19 cellular contexts compared by ENCODE assay signal in the genomic region with DNA sequence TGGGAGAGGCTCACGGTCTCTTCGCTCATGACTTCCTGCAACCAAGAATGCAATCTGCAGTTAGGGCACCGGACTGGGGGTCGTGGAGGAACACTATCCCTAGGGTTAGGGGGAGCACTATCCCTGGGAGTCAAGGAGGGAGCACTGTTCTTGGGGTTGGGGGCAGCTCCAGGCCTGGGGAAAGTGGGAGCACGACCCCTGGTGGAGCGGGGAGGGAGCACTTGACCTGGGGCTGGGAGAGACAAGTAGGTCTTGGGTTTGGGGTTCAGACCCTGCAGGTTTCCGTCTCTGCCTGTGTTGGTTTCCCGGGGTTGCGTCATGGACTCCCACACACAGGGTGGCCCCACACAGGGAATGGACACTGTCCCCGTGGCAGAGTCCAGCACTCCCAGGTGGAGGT.
DNase-seq lines count a peak whose midpoint lies in the region; TF ChIP-seq lines count a peak whose summit lies in the region.
"Had no signal": no experiment of that assay in that cellular context is flagged by ENCODE, and none has a peak within 500 bp of the region (broad histone marks: within the 10 kb centered on the region; RNA-seq: fewer than 3 reads in every experiment).

No MANE protein-coding gene starts in this region.

- H3K4me3 ChIP-seq in BJ (ENCODE audit: low read depth, low read length) (no peak overlapping the region), H7 (ENCODE audit: insufficient read depth, low read depth, low read length) (no peak overlapping the region), WERI-Rb-1 (ENCODE audit: low read depth, low read length) (no peak overlapping the region), hepatocyte (no peak overlapping the region)
- H3K4me3 ChIP-seq: heart right ventricle, mucosa of descending colon had no signal

- H3K27me3 ChIP-seq in BJ (ENCODE audit: control insufficient read depth, insufficient read depth, low read length) (no peaks in the 10 kb centered on the region; the same call in 1 of the 2 replicates), H7 (ENCODE audit: control insufficient read depth, insufficient read depth, low read length) (peaks cover 4% of the 10 kb centered on the region; the same call in 1 of the 2 replicates), WERI-Rb-1 (ENCODE audit: insufficient read depth, low read depth, severe bottlenecking) (no peaks in the 10 kb centered on the region), hepatocyte (no peaks in the 10 kb centered on the region)

- WGBS in hepatocyte (ENCODE audit: low lambda C conversion rate, missing lambda C conversion rate) = 92% methylated on average over 10 of the region's 10 CpGs

- DNase-seq in BJ (ENCODE audit: low read depth) (no peak), H7 (peak; percentile 67), WERI-Rb-1 (no peak), hepatocyte (ENCODE audit: low spot score) (no peak), HK-2 (ENCODE audit: unreplicated experiment) (no peak), NCI-H146 (lab: John Stamatoyannopoulos, UW) (no peak)
- no peak for DNase-seq in effector CD4-positive, alpha-beta T cell
- DNase-seq: activated CD4-positive, alpha-beta T cell treated with anti-CD3 and anti-CD28 coated beads for 1 hour; activated T-cell treated with anti-CD3 and anti-CD28 coated beads, Interleukin-2, amount 50 U/mL, for 24 hours; DND-41; heart right ventricle; left cardiac atrium; mucosa of descending colon; NCI-H2081 treated with DMSO at 0.1 percent for 48 hours; NCI-H526 treated with DMSO at 0.1 percent for 48 hours; RPMI8226; stimulated activated naive CD4-positive, alpha-beta T cell had no signal

- no peaks in the 10 kb centered on the region for H3K36me3 ChIP-seq in BJ (ENCODE audit: control insufficient read depth, insufficient read depth, low read length)
- H3K36me3 ChIP-seq in H7 (replicated peaks; ENCODE audit: control insufficient read depth, insufficient read depth, low read length) = peaks cover 1% of the 10 kb centered on the region
- no peaks in the 10 kb centered on the region for H3K36me3 ChIP-seq in WERI-Rb-1
- H3K36me3 ChIP-seq in hepatocyte (replicated peaks; ENCODE audit: insufficient read depth, low read depth) = no peaks in the 10 kb centered on the region
- H3K36me3 ChIP-seq: heart right ventricle had no signal

- CTCF ChIA-PET in BJ (lab: Yijun Ruan, JAX) = interaction anchor here (0.6 to 5.1 kb wide), 22 partner anchors 7 to 881 kb away, joined by 3 to 50 read pairs (median 4); a partner anchor contains a TSS

- H3K27ac ChIP-seq in WERI-Rb-1 (no peak overlapping the region), hepatocyte (no peak overlapping the region)
- H3K27ac ChIP-seq: epithelial cell of prostate, heart right ventricle, HL-60 had no signal

- peak; percentile 38 for TF ChIP-seq CTCF in BJ (IDR thresholded peaks at IDR 0.05; ENCODE audit: insufficient read depth, low read depth, low read length)
- peak; percentile 69 for TF ChIP-seq CTCF in WERI-Rb-1 (IDR thresholded peaks at IDR 0.05; ENCODE audit: low read depth, low read length)
- TF ChIP-seq CTCF in hepatocyte (IDR thresholded peaks at IDR 0.05; ENCODE audit: poor library complexity) = peak; percentile 8

- no peak overlapping the region for H2AFZ ChIP-seq in hepatocyte

- H3K4me2 ChIP-seq in hepatocyte = no peak overlapping the region

- no peaks in the 10 kb centered on the region for H3K9me2 ChIP-seq in hepatocyte (replicated peaks; ENCODE audit: insufficient read depth)

- POLR2A ChIA-PET in BJ (lab: Charles Lee) = no interaction called here

- no peaks in the 10 kb centered on the region for H3K79me2 ChIP-seq in hepatocyte

- no peaks in the 10 kb centered on the region for H4K20me1 ChIP-seq in hepatocyte (ENCODE audit: insufficient read depth, poor library complexity, severe bottlenecking)

- H3K4me1 ChIP-seq in hepatocyte (ENCODE audit: insufficient read depth) = peaks cover 3% of the 10 kb centered on the region

- H3K9me3 ChIP-seq in WERI-Rb-1 (ENCODE audit: severe bottlenecking) (no peaks in the 10 kb centered on the region), hepatocyte (ENCODE audit: low read depth) (no peaks in the 10 kb centered on the region)
- H3K9me3 ChIP-seq: heart right ventricle, mucosa of descending colon had no signal

Comparison
In these comparisons a context has a peak if more than half of its experiments do, and no peak if none do; other contexts are left out.
1. CTCF ChIP-seq: peak in every context shown above with its lines; median percentile 69 in WERI-Rb-1; 38 in BJ; 8 in hepatocyte.